Comparison of ENCODE assay signal across 2 cellular contexts in the genomic region with DNA sequence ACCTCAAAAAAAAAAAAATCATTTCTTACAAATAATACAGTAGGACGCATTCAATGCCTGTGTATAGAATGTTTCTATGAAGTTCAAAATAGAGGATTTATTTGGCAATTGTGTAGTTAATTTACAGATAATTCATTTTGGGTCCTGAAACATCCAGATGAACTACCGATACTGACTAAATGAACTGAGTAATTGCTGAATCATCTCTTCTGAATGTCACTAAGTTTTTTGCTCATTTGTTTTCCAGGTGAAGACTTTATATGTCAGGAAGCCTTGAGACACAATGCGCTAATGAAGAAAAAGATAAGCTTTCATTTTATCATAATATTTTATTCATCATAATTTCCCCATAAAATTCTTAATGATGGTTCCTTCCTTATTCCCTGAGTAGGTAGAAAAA.
A peak's percentile ranks its signal among the peaks of the same experiment; 100 is the strongest.
TF ChIP-seq lines count a peak whose summit lies in the region.

No MANE protein-coding gene starts in this region.

TF ChIP-seq in SK-N-SH, 30 proteins besides CTCF, POLR2A, EP300 and RAD21 (continued from another document):
- TF ChIP-seq TCF12 (IDR thresholded peaks at IDR 0.05) (no peak), RCOR1 (IDR thresholded peaks at IDR 0.05; ENCODE audit: low read length) (no peak), USF1 (IDR thresholded peaks at IDR 0.05; ENCODE audit: borderline replicate concordance, low read depth) (no peak), GABPA (IDR thresholded peaks at IDR 0.05; ENCODE audit: low read depth) (no peak), TEAD4 (IDR thresholded peaks at IDR 0.05; ENCODE audit: borderline replicate concordance, insufficient read depth) (no peak), NRF1 (IDR thresholded peaks at IDR 0.05; ENCODE audit: low read depth, low read length) (no peak), RFX5 (IDR thresholded peaks at IDR 0.05; ENCODE audit: low read length) (no peak), SMC3 (IDR thresholded peaks at IDR 0.05; ENCODE audit: low read depth, low read length) (no peak), SIN3A (IDR thresholded peaks at IDR 0.05; ENCODE audit: borderline replicate concordance, low read depth, low read length) (no peak)
- TF ChIP-seq, protein P1, sequence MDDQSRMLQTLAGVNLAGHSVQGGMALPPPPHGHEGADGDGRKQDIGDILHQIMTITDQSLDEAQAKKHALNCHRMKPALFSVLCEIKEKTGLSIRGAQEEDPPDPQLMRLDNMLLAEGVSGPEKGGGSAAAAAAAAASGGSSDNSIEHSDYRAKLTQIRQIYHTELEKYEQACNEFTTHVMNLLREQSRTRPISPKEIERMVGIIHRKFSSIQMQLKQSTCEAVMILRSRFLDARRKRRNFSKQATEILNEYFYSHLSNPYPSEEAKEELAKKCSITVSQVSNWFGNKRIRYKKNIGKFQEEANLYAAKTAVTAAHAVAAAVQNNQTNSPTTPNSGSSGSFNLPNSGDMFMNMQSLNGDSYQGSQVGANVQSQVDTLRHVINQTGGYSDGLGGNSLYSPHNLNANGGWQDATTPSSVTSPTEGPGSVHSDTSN (IDR thresholded peaks at IDR 0.05): no peak

TF ChIP-seq in K562, 482 proteins besides CTCF, POLR2A, EP300 and RAD21 (continued from another document):
- peak; percentile 72 for TF ChIP-seq C11orf30 (IDR thresholded peaks at IDR 0.05; ENCODE audit: low read depth)
- peak; percentile 61 for TF ChIP-seq MAFG (tag; conservative IDR thresholded peaks at IDR 0.05)
- TF ChIP-seq, protein P2, sequence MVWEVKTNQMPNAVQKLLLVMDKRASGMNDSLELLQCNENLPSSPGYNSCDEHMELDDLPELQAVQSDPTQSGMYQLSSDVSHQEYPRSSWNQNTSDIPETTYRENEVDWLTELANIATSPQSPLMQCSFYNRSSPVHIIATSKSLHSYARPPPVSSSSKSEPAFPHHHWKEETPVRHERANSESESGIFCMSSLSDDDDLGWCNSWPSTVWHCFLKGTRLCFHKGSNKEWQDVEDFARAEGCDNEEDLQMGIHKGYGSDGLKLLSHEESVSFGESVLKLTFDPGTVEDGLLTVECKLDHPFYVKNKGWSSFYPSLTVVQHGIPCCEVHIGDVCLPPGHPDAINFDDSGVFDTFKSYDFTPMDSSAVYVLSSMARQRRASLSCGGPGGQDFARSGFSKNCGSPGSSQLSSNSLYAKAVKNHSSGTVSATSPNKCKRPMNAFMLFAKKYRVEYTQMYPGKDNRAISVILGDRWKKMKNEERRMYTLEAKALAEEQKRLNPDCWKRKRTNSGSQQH (CRISPR knock-in tag; IDR thresholded peaks at IDR 0.05): no peak
- TF ChIP-seq MAFF (IDR thresholded peaks at IDR 0.05; ENCODE audit: low read length): peak; percentile 64
- TF ChIP-seq NFE2 (IDR thresholded peaks at IDR 0.05; ENCODE audit: low read depth): peak; percentile 34; the same call in 1 of the 2 replicates
- no peak for TF ChIP-seq POLR3G (IDR thresholded peaks at IDR 0.05; ENCODE audit: extremely low read depth, insufficient read length, insufficient replicate concordance)
- no peak for TF ChIP-seq SETDB1 (IDR thresholded peaks at IDR 0.05; ENCODE audit: low read length)
- TF ChIP-seq LCOR (CRISPR knock-in tag; IDR thresholded peaks at IDR 0.05): no peak
- TF ChIP-seq ZC3H8 (IDR thresholded peaks at IDR 0.05): no peak
- no peak for TF ChIP-seq CXXC5 (CRISPR knock-in tag; IDR thresholded peaks at IDR 0.05)
- peak; percentile 85 for TF ChIP-seq ZNF316 (IDR thresholded peaks at IDR 0.05)
